Comparison of ENCODE assay signal across 1 cellular context in the genomic region with DNA sequence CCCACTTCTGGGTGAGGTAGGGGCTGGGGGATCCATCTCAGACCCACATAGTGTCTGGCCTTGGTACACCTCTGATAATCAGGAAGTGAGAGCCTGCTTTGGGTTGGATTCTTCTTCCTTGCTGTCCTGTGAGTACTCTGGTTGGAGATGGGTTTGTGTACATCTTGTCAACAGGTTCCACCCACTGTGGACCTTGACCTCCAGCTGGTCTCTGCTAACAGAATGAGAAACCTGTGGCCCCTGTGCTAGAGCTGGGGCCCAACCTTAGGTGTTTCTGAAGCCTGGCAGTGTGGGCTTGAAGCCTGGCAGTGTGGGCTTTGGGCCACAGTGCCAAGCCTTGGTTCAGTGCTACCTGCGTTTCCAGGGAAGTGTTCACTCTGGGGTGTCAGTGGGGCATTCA.
A peak's percentile ranks its signal among the peaks of the same experiment; 100 is the strongest.
TF ChIP-seq lines count a peak whose summit lies in the region.

No MANE protein-coding gene starts in this region.

TF ChIP-seq in HepG2, 621 proteins besides CTCF, POLR2A, EP300 and RAD21 (continued from another document and continues in another):
- TF ChIP-seq THRA (CRISPR knock-in tag; IDR thresholded peaks at IDR 0.05; ENCODE audit: borderline replicate concordance) (0 out of 2 replicates have a peak, but pooled peaks have one; percentile 70), GRHL1 (CRISPR knock-in tag; conservative IDR thresholded peaks at IDR 0.05) (no peak), ZFY (CRISPR knock-in tag; IDR thresholded peaks at IDR 0.05) (no peak; the same call in 1 of the 2 replicates), PRPF4 (IDR thresholded peaks at IDR 0.05; ENCODE audit: low read depth, low read length, poor library complexity, severe bottlenecking) (no peak), KDM2A (CRISPR knock-in tag; IDR thresholded peaks at IDR 0.05; ENCODE audit: borderline replicate concordance, low read depth) (peak; percentile 71; the same call in 1 of the 2 replicates), ZNF777 (CRISPR knock-in tag; IDR thresholded peaks at IDR 0.05) (no peak), ZNF484 (CRISPR knock-in tag; IDR thresholded peaks at IDR 0.05; ENCODE audit: borderline replicate concordance, low read depth) (no peak), ZNF652 (CRISPR knock-in tag; IDR thresholded peaks at IDR 0.05; ENCODE audit: borderline replicate concordance, low read depth) (peak; percentile 49; the same call in 1 of the 2 replicates), MTERF4 (CRISPR knock-in tag; IDR thresholded peaks at IDR 0.05) (no peak), SMAD3 (CRISPR knock-in tag; IDR thresholded peaks at IDR 0.05) (peak; percentile 83; the same call in 1 of the 2 replicates), KAT8 (CRISPR knock-in tag; IDR thresholded peaks at IDR 0.05) (peak; percentile 86), ZBTB43 (CRISPR knock-in tag; conservative IDR thresholded peaks at IDR 0.05) (no peak), POLR2G (IDR thresholded peaks at IDR 0.05; ENCODE audit: low read depth, low read length) (peak; percentile 57; the same call in 1 of the 2 replicates), ZSCAN31 (CRISPR knock-in tag; IDR thresholded peaks at IDR 0.05; ENCODE audit: low read depth) (0 out of 2 replicates have a peak, but pooled peaks have one; percentile 37), RFXAP (CRISPR knock-in tag; IDR thresholded peaks at IDR 0.05; ENCODE audit: borderline replicate concordance) (no peak)
- TF ChIP-seq, protein P1, sequence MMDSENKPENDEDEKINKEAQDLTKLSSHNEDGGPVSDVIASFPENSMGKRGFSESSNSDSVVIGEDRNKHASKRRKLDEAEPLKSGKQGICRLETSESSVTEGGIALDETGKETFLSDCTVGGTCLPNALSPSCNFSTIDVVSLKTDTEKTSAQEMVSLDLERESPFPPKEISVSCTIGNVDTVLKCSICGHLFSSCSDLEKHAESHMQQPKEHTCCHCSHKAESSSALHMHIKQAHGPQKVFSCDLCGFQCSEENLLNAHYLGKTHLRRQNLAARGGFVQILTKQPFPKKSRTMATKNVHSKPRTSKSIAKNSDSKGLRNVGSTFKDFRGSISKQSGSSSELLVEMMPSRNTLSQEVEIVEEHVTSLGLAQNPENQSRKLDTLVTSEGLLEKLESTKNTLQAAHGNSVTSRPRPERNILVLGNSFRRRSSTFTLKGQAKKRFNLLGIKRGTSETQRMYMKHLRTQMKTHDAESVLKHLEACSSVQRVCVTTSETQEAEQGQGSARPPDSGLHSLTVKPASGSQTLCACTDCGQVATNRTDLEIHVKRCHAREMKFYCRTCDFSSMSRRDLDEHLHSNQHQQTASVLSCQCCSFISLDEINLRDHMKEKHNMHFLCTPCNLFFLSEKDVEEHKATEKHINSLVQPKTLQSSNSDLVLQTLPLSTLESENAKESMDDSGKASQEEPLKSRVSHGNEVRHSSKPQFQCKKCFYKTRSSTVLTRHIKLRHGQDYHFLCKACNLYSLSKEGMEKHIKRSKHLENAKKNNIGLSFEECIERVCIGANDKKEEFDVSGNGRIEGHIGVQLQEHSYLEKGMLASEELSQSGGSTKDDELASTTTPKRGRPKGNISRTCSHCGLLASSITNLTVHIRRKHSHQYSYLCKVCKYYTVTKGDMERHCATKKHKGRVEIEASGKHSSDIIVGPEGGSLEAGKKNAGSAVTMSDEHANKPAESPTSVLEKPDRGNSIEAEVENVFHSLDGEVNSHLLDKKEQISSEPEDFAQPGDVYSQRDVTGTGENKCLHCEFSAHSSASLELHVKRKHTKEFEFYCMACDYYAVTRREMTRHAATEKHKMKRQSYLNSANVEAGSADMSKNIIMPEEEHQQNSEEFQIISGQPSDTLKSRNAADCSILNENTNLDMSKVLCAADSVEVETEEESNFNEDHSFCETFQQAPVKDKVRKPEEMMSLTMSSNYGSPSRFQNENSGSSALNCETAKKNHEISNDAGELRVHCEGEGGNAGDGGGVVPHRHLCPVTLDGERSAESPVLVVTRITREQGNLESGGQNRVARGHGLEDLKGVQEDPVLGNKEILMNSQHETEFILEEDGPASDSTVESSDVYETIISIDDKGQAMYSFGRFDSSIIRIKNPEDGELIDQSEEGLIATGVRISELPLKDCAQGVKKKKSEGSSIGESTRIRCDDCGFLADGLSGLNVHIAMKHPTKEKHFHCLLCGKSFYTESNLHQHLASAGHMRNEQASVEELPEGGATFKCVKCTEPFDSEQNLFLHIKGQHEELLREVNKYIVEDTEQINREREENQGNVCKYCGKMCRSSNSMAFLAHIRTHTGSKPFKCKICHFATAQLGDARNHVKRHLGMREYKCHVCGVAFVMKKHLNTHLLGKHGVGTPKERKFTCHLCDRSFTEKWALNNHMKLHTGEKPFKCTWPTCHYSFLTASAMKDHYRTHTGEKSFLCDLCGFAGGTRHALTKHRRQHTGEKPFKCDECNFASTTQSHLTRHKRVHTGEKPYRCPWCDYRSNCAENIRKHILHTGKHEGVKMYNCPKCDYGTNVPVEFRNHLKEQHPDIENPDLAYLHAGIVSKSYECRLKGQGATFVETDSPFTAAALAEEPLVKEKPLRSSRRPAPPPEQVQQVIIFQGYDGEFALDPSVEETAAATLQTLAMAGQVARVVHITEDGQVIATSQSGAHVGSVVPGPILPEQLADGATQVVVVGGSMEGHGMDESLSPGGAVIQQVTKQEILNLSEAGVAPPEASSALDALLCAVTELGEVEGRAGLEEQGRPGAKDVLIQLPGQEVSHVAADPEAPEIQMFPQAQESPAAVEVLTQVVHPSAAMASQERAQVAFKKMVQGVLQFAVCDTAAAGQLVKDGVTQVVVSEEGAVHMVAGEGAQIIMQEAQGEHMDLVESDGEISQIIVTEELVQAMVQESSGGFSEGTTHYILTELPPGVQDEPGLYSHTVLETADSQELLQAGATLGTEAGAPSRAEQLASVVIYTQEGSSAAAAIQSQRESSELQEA (CRISPR knock-in tag; IDR thresholded peaks at IDR 0.05; ENCODE audit: not compliant biosample characterization): no peak
- TF ChIP-seq, protein P2, sequence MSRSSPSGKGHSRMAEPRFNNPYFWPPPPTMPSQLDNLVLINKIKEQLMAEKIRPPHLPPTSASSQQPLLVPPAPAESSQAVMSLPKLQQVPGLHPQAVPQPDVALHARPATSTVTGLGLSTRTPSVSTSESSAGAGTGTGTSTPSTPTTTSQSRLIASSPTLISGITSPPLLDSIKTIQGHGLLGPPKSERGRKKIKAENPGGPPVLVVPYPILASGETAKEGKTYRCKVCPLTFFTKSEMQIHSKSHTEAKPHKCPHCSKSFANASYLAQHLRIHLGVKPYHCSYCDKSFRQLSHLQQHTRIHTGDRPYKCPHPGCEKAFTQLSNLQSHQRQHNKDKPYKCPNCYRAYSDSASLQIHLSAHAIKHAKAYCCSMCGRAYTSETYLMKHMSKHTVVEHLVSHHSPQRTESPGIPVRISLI (CRISPR knock-in tag; IDR thresholded peaks at IDR 0.05; ENCODE audit: borderline replicate concordance): no peak
- TF ChIP-seq, protein P3, sequence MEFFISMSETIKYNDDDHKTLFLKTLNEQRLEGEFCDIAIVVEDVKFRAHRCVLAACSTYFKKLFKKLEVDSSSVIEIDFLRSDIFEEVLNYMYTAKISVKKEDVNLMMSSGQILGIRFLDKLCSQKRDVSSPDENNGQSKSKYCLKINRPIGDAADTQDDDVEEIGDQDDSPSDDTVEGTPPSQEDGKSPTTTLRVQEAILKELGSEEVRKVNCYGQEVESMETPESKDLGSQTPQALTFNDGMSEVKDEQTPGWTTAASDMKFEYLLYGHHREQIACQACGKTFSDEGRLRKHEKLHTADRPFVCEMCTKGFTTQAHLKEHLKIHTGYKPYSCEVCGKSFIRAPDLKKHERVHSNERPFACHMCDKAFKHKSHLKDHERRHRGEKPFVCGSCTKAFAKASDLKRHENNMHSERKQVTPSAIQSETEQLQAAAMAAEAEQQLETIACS (CRISPR knock-in tag; IDR thresholded peaks at IDR 0.05): no peak
- TF ChIP-seq, protein P4, sequence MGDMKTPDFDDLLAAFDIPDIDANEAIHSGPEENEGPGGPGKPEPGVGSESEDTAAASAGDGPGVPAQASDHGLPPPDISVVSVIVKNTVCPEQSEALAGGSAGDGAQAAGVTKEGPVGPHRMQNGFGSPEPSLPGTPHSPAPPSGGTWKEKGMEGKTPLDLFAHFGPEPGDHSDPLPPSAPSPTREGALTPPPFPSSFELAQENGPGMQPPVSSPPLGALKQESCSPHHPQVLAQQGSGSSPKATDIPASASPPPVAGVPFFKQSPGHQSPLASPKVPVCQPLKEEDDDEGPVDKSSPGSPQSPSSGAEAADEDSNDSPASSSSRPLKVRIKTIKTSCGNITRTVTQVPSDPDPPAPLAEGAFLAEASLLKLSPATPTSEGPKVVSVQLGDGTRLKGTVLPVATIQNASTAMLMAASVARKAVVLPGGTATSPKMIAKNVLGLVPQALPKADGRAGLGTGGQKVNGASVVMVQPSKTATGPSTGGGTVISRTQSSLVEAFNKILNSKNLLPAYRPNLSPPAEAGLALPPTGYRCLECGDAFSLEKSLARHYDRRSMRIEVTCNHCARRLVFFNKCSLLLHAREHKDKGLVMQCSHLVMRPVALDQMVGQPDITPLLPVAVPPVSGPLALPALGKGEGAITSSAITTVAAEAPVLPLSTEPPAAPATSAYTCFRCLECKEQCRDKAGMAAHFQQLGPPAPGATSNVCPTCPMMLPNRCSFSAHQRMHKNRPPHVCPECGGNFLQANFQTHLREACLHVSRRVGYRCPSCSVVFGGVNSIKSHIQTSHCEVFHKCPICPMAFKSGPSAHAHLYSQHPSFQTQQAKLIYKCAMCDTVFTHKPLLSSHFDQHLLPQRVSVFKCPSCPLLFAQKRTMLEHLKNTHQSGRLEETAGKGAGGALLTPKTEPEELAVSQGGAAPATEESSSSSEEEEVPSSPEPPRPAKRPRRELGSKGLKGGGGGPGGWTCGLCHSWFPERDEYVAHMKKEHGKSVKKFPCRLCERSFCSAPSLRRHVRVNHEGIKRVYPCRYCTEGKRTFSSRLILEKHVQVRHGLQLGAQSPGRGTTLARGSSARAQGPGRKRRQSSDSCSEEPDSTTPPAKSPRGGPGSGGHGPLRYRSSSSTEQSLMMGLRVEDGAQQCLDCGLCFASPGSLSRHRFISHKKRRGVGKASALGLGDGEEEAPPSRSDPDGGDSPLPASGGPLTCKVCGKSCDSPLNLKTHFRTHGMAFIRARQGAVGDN (CRISPR knock-in tag; IDR thresholded peaks at IDR 0.05): peak; percentile 50
- TF ChIP-seq, protein P5, sequence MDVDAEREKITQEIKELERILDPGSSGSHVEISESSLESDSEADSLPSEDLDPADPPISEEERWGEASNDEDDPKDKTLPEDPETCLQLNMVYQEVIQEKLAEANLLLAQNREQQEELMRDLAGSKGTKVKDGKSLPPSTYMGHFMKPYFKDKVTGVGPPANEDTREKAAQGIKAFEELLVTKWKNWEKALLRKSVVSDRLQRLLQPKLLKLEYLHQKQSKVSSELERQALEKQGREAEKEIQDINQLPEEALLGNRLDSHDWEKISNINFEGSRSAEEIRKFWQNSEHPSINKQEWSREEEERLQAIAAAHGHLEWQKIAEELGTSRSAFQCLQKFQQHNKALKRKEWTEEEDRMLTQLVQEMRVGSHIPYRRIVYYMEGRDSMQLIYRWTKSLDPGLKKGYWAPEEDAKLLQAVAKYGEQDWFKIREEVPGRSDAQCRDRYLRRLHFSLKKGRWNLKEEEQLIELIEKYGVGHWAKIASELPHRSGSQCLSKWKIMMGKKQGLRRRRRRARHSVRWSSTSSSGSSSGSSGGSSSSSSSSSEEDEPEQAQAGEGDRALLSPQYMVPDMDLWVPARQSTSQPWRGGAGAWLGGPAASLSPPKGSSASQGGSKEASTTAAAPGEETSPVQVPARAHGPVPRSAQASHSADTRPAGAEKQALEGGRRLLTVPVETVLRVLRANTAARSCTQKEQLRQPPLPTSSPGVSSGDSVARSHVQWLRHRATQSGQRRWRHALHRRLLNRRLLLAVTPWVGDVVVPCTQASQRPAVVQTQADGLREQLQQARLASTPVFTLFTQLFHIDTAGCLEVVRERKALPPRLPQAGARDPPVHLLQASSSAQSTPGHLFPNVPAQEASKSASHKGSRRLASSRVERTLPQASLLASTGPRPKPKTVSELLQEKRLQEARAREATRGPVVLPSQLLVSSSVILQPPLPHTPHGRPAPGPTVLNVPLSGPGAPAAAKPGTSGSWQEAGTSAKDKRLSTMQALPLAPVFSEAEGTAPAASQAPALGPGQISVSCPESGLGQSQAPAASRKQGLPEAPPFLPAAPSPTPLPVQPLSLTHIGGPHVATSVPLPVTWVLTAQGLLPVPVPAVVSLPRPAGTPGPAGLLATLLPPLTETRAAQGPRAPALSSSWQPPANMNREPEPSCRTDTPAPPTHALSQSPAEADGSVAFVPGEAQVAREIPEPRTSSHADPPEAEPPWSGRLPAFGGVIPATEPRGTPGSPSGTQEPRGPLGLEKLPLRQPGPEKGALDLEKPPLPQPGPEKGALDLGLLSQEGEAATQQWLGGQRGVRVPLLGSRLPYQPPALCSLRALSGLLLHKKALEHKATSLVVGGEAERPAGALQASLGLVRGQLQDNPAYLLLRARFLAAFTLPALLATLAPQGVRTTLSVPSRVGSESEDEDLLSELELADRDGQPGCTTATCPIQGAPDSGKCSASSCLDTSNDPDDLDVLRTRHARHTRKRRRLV (CRISPR knock-in tag; IDR thresholded peaks at IDR 0.05): no peak
